15 cellular contexts compared by ENCODE assay signal in genomic region chr2:240219208-240219890, GRCh38.
"Had no signal": no experiment of that assay in that cellular context is flagged by ENCODE, and none has a peak within 500 bp of the region (broad histone marks: within the 10 kb centered on the region; RNA-seq: fewer than 3 reads in every experiment).

No MANE protein-coding gene starts in this region.

- H3K36me3 ChIP-seq: left lung had no signal

- DNase-seq: activated CD4-positive, alpha-beta T cell treated with anti-CD3 and anti-CD28 coated beads, Interleukin-2, amount 50 U/mL, for 48 hours; activated effector memory CD4-positive, alpha-beta T cell treated with Interleukin-2 at 50 U/mL for 16 hours; erythroblast; hypothalamus; mammary epithelial cell; occipital lobe; psoas muscle; right cardiac atrium; small intestine; stimulated activated CD4-positive, alpha-beta T cell treated with anti-CD3 and anti-CD28 coated beads, Interleukin-4, amount 100 ng/mL, for 24 hours; SW 1271; T-helper 2 cell had no signal

- H3K27ac ChIP-seq: left lung, psoas muscle, VCaP had no signal

- H3K9me3 ChIP-seq: left lung, psoas muscle had no signal

- H3K4me1 ChIP-seq: left lung, psoas muscle had no signal

- ATAC-seq: left lung; psoas muscle; right cardiac atrium; stimulated activated effector memory CD8-positive, alpha-beta T cell treated with anti-CD3 and anti-CD28 coated beads, Interleukin-12 subunit alpha, Interleukin-12 subunit beta, amount 100 ng/mL, for 72 hours had no signal

- H3K4me3 ChIP-seq: left lung, psoas muscle had no signal
